In genomic region chr4:84697159-84697558, GRCh38 we compare ENCODE assay signal across 1 cellular context.
A peak's percentile ranks its signal among the peaks of the same experiment; 100 is the strongest.
TF ChIP-seq lines count a peak whose summit lies in the region.

No MANE protein-coding gene starts in this region.

TF ChIP-seq in K562, 482 proteins besides CTCF, POLR2A, EP300 and RAD21 (continued from another document):
- TF ChIP-seq ASH1L (IDR thresholded peaks at IDR 0.05; ENCODE audit: borderline replicate concordance, low read depth, partially characterized antibody), result no peak
- TF ChIP-seq RBM34 (IDR thresholded peaks at IDR 0.05; ENCODE audit: borderline replicate concordance, insufficient read depth, low read length), result no peak
- no peak for TF ChIP-seq TRIM28 (IDR thresholded peaks at IDR 0.05)
- no peak for TF ChIP-seq RBM22 (IDR thresholded peaks at IDR 0.05; ENCODE audit: low read depth, low read length, poor library complexity, severe bottlenecking)
- TF ChIP-seq IRF2 (CRISPR knock-in tag; IDR thresholded peaks at IDR 0.05), result no peak
- TF ChIP-seq TRIM24 (IDR thresholded peaks at IDR 0.05), result peak; percentile 66 to 70
- TF ChIP-seq FOXA3 (CRISPR knock-in tag; conservative IDR thresholded peaks at IDR 0.05 in 1 of 2, IDR thresholded peaks at IDR 0.05 in 1 of 2), result no peak
- no peak for TF ChIP-seq SIRT6 (IDR thresholded peaks at IDR 0.05; ENCODE audit: low read depth, low read length)
- no peak for TF ChIP-seq ZFPM2 (CRISPR knock-in tag; IDR thresholded peaks at IDR 0.05)
- TF ChIP-seq, protein P1, sequence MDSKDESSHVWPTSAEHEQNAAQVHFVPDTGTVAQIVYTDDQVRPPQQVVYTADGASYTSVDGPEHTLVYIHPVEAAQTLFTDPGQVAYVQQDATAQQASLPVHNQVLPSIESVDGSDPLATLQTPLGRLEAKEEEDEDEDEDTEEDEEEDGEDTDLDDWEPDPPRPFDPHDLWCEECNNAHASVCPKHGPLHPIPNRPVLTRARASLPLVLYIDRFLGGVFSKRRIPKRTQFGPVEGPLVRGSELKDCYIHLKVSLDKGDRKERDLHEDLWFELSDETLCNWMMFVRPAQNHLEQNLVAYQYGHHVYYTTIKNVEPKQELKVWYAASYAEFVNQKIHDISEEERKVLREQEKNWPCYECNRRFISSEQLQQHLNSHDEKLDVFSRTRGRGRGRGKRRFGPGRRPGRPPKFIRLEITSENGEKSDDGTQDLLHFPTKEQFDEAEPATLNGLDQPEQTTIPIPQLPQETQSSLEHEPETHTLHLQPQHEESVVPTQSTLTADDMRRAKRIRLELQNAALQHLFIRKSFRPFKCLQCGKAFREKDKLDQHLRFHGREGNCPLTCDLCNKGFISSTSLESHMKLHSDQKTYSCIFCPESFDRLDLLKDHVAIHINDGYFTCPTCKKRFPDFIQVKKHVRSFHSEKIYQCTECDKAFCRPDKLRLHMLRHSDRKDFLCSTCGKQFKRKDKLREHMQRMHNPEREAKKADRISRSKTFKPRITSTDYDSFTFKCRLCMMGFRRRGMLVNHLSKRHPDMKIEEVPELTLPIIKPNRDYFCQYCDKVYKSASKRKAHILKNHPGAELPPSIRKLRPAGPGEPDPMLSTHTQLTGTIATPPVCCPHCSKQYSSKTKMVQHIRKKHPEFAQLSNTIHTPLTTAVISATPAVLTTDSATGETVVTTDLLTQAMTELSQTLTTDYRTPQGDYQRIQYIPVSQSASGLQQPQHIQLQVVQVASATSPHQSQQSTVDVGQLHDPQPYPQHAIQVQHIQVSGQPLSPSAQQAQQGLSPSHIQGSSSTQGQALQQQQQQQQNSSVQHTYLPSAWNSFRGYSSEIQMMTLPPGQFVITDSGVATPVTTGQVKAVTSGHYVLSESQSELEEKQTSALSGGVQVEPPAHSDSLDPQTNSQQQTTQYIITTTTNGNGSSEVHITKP (IDR thresholded peaks at IDR 0.05; ENCODE audit: partially characterized antibody), result no peak
- TF ChIP-seq BACH1 (tag; IDR thresholded peaks at IDR 0.05), result no peak
- TF ChIP-seq, protein P2, sequence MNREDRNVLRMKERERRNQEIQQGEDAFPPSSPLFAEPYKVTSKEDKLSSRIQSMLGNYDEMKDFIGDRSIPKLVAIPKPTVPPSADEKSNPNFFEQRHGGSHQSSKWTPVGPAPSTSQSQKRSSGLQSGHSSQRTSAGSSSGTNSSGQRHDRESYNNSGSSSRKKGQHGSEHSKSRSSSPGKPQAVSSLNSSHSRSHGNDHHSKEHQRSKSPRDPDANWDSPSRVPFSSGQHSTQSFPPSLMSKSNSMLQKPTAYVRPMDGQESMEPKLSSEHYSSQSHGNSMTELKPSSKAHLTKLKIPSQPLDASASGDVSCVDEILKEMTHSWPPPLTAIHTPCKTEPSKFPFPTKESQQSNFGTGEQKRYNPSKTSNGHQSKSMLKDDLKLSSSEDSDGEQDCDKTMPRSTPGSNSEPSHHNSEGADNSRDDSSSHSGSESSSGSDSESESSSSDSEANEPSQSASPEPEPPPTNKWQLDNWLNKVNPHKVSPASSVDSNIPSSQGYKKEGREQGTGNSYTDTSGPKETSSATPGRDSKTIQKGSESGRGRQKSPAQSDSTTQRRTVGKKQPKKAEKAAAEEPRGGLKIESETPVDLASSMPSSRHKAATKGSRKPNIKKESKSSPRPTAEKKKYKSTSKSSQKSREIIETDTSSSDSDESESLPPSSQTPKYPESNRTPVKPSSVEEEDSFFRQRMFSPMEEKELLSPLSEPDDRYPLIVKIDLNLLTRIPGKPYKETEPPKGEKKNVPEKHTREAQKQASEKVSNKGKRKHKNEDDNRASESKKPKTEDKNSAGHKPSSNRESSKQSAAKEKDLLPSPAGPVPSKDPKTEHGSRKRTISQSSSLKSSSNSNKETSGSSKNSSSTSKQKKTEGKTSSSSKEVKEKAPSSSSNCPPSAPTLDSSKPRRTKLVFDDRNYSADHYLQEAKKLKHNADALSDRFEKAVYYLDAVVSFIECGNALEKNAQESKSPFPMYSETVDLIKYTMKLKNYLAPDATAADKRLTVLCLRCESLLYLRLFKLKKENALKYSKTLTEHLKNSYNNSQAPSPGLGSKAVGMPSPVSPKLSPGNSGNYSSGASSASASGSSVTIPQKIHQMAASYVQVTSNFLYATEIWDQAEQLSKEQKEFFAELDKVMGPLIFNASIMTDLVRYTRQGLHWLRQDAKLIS (CRISPR knock-in tag; IDR thresholded peaks at IDR 0.05), result no peak
- TF ChIP-seq, protein P3, sequence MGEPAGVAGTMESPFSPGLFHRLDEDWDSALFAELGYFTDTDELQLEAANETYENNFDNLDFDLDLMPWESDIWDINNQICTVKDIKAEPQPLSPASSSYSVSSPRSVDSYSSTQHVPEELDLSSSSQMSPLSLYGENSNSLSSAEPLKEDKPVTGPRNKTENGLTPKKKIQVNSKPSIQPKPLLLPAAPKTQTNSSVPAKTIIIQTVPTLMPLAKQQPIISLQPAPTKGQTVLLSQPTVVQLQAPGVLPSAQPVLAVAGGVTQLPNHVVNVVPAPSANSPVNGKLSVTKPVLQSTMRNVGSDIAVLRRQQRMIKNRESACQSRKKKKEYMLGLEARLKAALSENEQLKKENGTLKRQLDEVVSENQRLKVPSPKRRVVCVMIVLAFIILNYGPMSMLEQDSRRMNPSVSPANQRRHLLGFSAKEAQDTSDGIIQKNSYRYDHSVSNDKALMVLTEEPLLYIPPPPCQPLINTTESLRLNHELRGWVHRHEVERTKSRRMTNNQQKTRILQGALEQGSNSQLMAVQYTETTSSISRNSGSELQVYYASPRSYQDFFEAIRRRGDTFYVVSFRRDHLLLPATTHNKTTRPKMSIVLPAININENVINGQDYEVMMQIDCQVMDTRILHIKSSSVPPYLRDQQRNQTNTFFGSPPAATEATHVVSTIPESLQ (CRISPR knock-in tag; IDR thresholded peaks at IDR 0.05), result no peak
- TF ChIP-seq CHCHD3 (CRISPR knock-in tag; IDR thresholded peaks at IDR 0.05), result no peak
- TF ChIP-seq GABPB1 (CRISPR knock-in tag; IDR thresholded peaks at IDR 0.05), result no peak
- TF ChIP-seq HNRNPUL1 (IDR thresholded peaks at IDR 0.05; ENCODE audit: low read length), result no peak
- no peak for TF ChIP-seq NCOA4 (IDR thresholded peaks at IDR 0.05; ENCODE audit: partially characterized antibody)
- TF ChIP-seq CEBPG (CRISPR knock-in tag; IDR thresholded peaks at IDR 0.05), result peak; percentile 24; the same call in 1 of the 2 replicates
- peak; percentile 94 to 98 for TF ChIP-seq CEBPG (tag; conservative IDR thresholded peaks at IDR 0.05 in 1 of 2, IDR thresholded peaks at IDR 0.05 in 1 of 2)
- no peak for TF ChIP-seq ZNF133 (CRISPR knock-in tag; IDR thresholded peaks at IDR 0.05)
- TF ChIP-seq IRF9 (tag; IDR thresholded peaks at IDR 0.05), result peak; percentile 88
- TF ChIP-seq ELF4 (CRISPR knock-in tag; IDR thresholded peaks at IDR 0.05), result no peak
- TF ChIP-seq CEBPB (tag; IDR thresholded peaks at IDR 0.05), result peak; percentile 86
- TF ChIP-seq RBM15 (IDR thresholded peaks at IDR 0.05; ENCODE audit: insufficient read depth, low read length), result no peak
- TF ChIP-seq POLR2AphosphoS5 (IDR thresholded peaks at IDR 0.05; ENCODE audit: control insufficient read depth, insufficient read depth, low read depth, low read length), result no peak
- TF ChIP-seq, protein P4, sequence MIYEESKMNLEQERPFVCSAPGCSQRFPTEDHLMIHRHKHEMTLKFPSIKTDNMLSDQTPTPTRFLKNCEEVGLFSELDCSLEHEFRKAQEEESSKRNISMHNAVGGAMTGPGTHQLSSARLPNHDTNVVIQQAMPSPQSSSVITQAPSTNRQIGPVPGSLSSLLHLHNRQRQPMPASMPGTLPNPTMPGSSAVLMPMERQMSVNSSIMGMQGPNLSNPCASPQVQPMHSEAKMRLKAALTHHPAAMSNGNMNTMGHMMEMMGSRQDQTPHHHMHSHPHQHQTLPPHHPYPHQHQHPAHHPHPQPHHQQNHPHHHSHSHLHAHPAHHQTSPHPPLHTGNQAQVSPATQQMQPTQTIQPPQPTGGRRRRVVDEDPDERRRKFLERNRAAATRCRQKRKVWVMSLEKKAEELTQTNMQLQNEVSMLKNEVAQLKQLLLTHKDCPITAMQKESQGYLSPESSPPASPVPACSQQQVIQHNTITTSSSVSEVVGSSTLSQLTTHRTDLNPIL (CRISPR knock-in tag; IDR thresholded peaks at IDR 0.05), result no peak
- peak; percentile 72 for TF ChIP-seq ZSCAN32 (CRISPR knock-in tag; IDR thresholded peaks at IDR 0.05)
- TF ChIP-seq, protein P5, sequence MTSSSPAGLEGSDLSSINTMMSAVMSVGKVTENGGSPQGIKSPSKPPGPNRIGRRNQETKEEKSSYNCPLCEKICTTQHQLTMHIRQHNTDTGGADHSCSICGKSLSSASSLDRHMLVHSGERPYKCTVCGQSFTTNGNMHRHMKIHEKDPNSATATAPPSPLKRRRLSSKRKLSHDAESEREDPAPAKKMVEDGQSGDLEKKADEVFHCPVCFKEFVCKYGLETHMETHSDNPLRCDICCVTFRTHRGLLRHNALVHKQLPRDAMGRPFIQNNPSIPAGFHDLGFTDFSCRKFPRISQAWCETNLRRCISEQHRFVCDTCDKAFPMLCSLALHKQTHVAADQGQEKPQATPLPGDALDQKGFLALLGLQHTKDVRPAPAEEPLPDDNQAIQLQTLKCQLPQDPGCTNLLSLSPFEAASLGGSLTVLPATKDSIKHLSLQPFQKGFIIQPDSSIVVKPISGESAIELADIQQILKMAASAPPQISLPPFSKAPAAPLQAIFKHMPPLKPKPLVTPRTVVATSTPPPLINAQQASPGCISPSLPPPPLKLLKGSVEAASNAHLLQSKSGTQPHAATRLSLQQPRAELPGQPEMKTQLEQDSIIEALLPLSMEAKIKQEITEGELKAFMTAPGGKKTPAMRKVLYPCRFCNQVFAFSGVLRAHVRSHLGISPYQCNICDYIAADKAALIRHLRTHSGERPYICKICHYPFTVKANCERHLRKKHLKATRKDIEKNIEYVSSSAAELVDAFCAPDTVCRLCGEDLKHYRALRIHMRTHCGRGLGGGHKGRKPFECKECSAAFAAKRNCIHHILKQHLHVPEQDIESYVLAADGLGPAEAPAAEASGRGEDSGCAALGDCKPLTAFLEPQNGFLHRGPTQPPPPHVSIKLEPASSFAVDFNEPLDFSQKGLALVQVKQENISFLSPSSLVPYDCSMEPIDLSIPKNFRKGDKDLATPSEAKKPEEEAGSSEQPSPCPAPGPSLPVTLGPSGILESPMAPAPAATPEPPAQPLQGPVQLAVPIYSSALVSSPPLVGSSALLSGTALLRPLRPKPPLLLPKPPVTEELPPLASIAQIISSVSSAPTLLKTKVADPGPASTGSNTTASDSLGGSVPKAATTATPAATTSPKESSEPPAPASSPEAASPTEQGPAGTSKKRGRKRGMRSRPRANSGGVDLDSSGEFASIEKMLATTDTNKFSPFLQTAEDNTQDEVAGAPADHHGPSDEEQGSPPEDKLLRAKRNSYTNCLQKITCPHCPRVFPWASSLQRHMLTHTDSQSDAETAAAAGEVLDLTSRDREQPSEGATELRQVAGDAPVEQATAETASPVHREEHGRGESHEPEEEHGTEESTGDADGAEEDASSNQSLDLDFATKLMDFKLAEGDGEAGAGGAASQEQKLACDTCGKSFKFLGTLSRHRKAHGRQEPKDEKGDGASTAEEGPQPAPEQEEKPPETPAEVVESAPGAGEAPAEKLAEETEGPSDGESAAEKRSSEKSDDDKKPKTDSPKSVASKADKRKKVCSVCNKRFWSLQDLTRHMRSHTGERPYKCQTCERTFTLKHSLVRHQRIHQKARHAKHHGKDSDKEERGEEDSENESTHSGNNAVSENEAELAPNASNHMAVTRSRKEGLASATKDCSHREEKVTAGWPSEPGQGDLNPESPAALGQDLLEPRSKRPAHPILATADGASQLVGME (CRISPR knock-in tag; IDR thresholded peaks at IDR 0.05), result no peak
- TF ChIP-seq DIDO1 (tag; IDR thresholded peaks at IDR 0.05; ENCODE audit: low read depth), result no peak
- TF ChIP-seq, protein P6, sequence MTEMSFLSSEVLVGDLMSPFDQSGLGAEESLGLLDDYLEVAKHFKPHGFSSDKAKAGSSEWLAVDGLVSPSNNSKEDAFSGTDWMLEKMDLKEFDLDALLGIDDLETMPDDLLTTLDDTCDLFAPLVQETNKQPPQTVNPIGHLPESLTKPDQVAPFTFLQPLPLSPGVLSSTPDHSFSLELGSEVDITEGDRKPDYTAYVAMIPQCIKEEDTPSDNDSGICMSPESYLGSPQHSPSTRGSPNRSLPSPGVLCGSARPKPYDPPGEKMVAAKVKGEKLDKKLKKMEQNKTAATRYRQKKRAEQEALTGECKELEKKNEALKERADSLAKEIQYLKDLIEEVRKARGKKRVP (CRISPR knock-in tag; IDR thresholded peaks at IDR 0.05), result peak; percentile 69
- TF ChIP-seq MEIS2 (IDR thresholded peaks at IDR 0.05; ENCODE audit: partially characterized antibody), result no peak
- TF ChIP-seq, protein P7, sequence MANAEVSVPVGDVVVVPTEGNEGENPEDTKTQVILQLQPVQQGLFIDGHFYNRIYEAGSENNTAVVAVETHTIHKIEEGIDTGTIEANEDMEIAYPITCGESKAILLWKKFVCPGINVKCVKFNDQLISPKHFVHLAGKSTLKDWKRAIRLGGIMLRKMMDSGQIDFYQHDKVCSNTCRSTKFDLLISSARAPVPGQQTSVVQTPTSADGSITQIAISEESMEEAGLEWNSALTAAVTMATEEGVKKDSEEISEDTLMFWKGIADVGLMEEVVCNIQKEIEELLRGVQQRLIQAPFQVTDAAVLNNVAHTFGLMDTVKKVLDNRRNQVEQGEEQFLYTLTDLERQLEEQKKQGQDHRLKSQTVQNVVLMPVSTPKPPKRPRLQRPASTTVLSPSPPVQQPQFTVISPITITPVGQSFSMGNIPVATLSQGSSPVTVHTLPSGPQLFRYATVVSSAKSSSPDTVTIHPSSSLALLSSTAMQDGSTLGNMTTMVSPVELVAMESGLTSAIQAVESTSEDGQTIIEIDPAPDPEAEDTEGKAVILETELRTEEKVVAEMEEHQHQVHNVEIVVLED (CRISPR knock-in tag; IDR thresholded peaks at IDR 0.05), result no peak
- no peak for TF ChIP-seq KHSRP (IDR thresholded peaks at IDR 0.05)
- TF ChIP-seq MTF1 (CRISPR knock-in tag; IDR thresholded peaks at IDR 0.05; ENCODE audit: borderline replicate concordance), result no peak
- no peak for TF ChIP-seq ZEB2 (IDR thresholded peaks at IDR 0.05)
